In genomic region chr3:153061938-153062528, GRCh38 we compare ENCODE assay signal across 35 cellular contexts.
"Had no signal": no experiment of that assay in that cellular context is flagged by ENCODE, and none has a peak within 500 bp of the region (broad histone marks: within the 10 kb centered on the region; RNA-seq: fewer than 3 reads in every experiment).

No MANE protein-coding gene starts in this region.

- ATAC-seq: activated CD4-positive, alpha-beta T cell treated with anti-CD3 and anti-CD28 coated beads for 36 hours; activated CD4-positive, CD25-positive, alpha-beta regulatory T cell treated with anti-CD3 and anti-CD28 coated beads, Interleukin-2, amount 50 U/mL, for 24 hours; activated CD8-positive, alpha-beta memory T cell treated with anti-CD3 and anti-CD28 coated beads, Interleukin-2, amount 10 ng/mL, durations not matched to agents 7 days and 5 days; activated CD8-positive, alpha-beta T cell treated with anti-CD3 and anti-CD28 coated beads, Interleukin-2, amount 10 ng/mL, durations not matched to agents 7 days and 5 days; activated naive CD4-positive, alpha-beta T cell treated with anti-CD3 and anti-CD28 coated beads, Interleukin-2, amount 50 U/mL, for 72 hours; body of pancreas; T-cell; WTC11 had no signal

- H3K36me3 Mint-ChIP-seq: activated CD8-positive, alpha-beta memory T cell treated with anti-CD3 and anti-CD28 coated beads, Interleukin-2, amount 10 ng/mL, durations not matched to agents 7 days and 5 days; activated naive CD4-positive, alpha-beta T cell treated with anti-CD3 and anti-CD28 coated beads, Interleukin-2, amount 50 U/mL, for 72 hours; activated naive CD8-positive, alpha-beta T cell treated with anti-CD3 and anti-CD28 coated beads for 36 hours; T-cell; WTC11 had no signal

- H3K27me3 ChIP-seq: adrenal gland, body of pancreas, brain microvascular endothelial cell, breast epithelium had no signal

- H3K9me3 Mint-ChIP-seq: activated CD4-positive, alpha-beta memory T cell treated with anti-CD3 and anti-CD28 coated beads, Interleukin-2, amount 10 ng/mL, durations not matched to agents 7 days and 5 days; activated CD4-positive, alpha-beta T cell treated with anti-CD3 and anti-CD28 coated beads, Interleukin-2, amount 10 ng/mL, durations not matched to agents 7 days and 5 days; activated naive CD4-positive, alpha-beta T cell treated with anti-CD3 and anti-CD28 coated beads, Interleukin-2, amount 50 U/mL, for 72 hours; activated naive CD8-positive, alpha-beta T cell treated with anti-CD3 and anti-CD28 coated beads for 36 hours; activated T-cell treated with anti-CD3 and anti-CD28 coated beads, Interleukin-2, amount 50 U/mL, for 24 hours; activated T-helper 2 cell treated with anti-CD3 and anti-CD28 coated beads, Interferon-gamma antibody, Interleukin-2, Interleukin-4, amounts not matched to agents 10 μg/mL and 5 μg/mL and 100 μg/mL, durations not matched to agents 14 hours and 24 hours and 36 hours; T-cell; T-helper 1 cell treated with Interleukin-12 subunit alpha and Interleukin-12 subunit beta and Interleukin-4 antibody, amounts not matched to agents 30 μg/mL and 1 μg/mL, for 36 hours; T-helper 2 cell treated with Interferon-gamma antibody and Interleukin-4, amounts not matched to agents 5 μg/mL and 100 μg/mL, for 36 hours; WTC11 had no signal

- DNase-seq: activated CD4-positive, alpha-beta memory T cell treated with anti-CD3 and anti-CD28 coated beads, Interleukin-2, amount 10 ng/mL, durations not matched to agents 7 days and 5 days; activated CD4-positive, alpha-beta T cell treated with anti-CD3 and anti-CD28 coated beads for 1 hour; activated CD4-positive, alpha-beta T cell treated with anti-CD3 and anti-CD28 coated beads for 36 hours; activated CD4-positive, alpha-beta T cell treated with anti-CD3 and anti-CD28 coated beads for 48 hours; activated CD4-positive, alpha-beta T cell treated with anti-CD3 and anti-CD28 coated beads, Interleukin-2, amount 10 ng/mL, durations not matched to agents 7 days and 5 days; activated CD4-positive, alpha-beta T cell treated with anti-CD3 and anti-CD28 coated beads, Interleukin-2, amount 50 U/mL, for 48 hours; activated CD4-positive, CD25-positive, alpha-beta regulatory T cell; activated CD8-positive, alpha-beta memory T cell treated with anti-CD3 and anti-CD28 coated beads for 24 hours; activated CD8-positive, alpha-beta memory T cell treated with anti-CD3 and anti-CD28 coated beads, Interleukin-2, amount 10 ng/mL, durations not matched to agents 7 days and 5 days; activated CD8-positive, alpha-beta memory T cell treated with anti-CD3 and anti-CD28 coated beads, Interleukin-2, amount 50 U/mL, for 48 hours; activated CD8-positive, alpha-beta T cell treated with anti-CD3 and anti-CD28 coated beads, Interleukin-2, amount 10 ng/mL, durations not matched to agents 7 days and 5 days; activated effector memory CD4-positive, alpha-beta T cell treated with Interleukin-2 at 50 U/mL for 16 hours; activated gamma-delta T cell; activated naive CD4-positive, alpha-beta T cell treated with anti-CD3 and anti-CD28 coated beads, Interleukin-2, amount 50 U/mL, for 16 hours; activated naive CD4-positive, alpha-beta T cell treated with Interleukin-2 at 50 U/mL for 16 hours; activated naive CD8-positive, alpha-beta T cell treated with anti-CD3 and anti-CD28 coated beads for 36 hours; activated T-cell treated with anti-CD3 and anti-CD28 coated beads, Interleukin-2, amount 50 U/mL, for 24 hours; activated T-cell treated with anti-CD3 and anti-CD28 coated beads, Interleukin-2, amount 50 U/mL, for 48 hours; adrenal gland; amniotic stem cell; aorta; body of pancreas; brain microvascular endothelial cell; central memory CD4-positive, alpha-beta T cell; T-cell; T-helper 2 cell; T-helper 9 cell; WERI-Rb-1 had no signal

- H3K4me3 Mint-ChIP-seq: activated CD4-positive, alpha-beta memory T cell treated with anti-CD3 and anti-CD28 coated beads, Interleukin-2, amount 10 ng/mL, durations not matched to agents 7 days and 5 days; activated CD4-positive, alpha-beta T cell treated with anti-CD3 and anti-CD28 coated beads for 36 hours; activated CD4-positive, alpha-beta T cell treated with anti-CD3 and anti-CD28 coated beads, Interleukin-2, amount 10 ng/mL, durations not matched to agents 7 days and 5 days; activated CD8-positive, alpha-beta memory T cell treated with anti-CD3 and anti-CD28 coated beads, Interleukin-2, amount 10 ng/mL, durations not matched to agents 7 days and 5 days; activated CD8-positive, alpha-beta T cell treated with anti-CD3 and anti-CD28 coated beads, Interleukin-2, amount 10 ng/mL, durations not matched to agents 7 days and 5 days; activated naive CD8-positive, alpha-beta T cell treated with anti-CD3 and anti-CD28 coated beads for 36 hours; activated T-cell treated with anti-CD3 and anti-CD28 coated beads, Interleukin-2, amount 50 U/mL, for 24 hours; T-cell; T-helper 1 cell treated with Interleukin-12 subunit alpha and Interleukin-12 subunit beta and Interleukin-4 antibody, amounts not matched to agents 30 μg/mL and 1 μg/mL, for 36 hours; T-helper 2 cell treated with Interferon-gamma antibody and Interleukin-4, amounts not matched to agents 5 μg/mL and 100 μg/mL, for 36 hours; WTC11 had no signal

- H3K27ac Mint-ChIP-seq: activated CD4-positive, alpha-beta memory T cell treated with anti-CD3 and anti-CD28 coated beads, Interleukin-2, amount 10 ng/mL, durations not matched to agents 7 days and 5 days; activated CD4-positive, alpha-beta T cell treated with anti-CD3 and anti-CD28 coated beads for 36 hours; activated CD4-positive, alpha-beta T cell treated with anti-CD3 and anti-CD28 coated beads, Interleukin-2, amount 10 ng/mL, durations not matched to agents 7 days and 5 days; activated CD8-positive, alpha-beta memory T cell treated with anti-CD3 and anti-CD28 coated beads, Interleukin-2, amount 10 ng/mL, durations not matched to agents 7 days and 5 days; activated CD8-positive, alpha-beta T cell treated with anti-CD3 and anti-CD28 coated beads, Interleukin-2, amount 10 ng/mL, durations not matched to agents 7 days and 5 days; activated naive CD4-positive, alpha-beta T cell treated with anti-CD3 and anti-CD28 coated beads, Interleukin-2, amount 50 U/mL, for 72 hours; activated naive CD8-positive, alpha-beta T cell treated with anti-CD3 and anti-CD28 coated beads for 36 hours; activated T-cell treated with anti-CD3 and anti-CD28 coated beads, Interleukin-2, amount 50 U/mL, for 24 hours; activated T-helper 2 cell treated with anti-CD3 and anti-CD28 coated beads, Interferon-gamma antibody, Interleukin-2, Interleukin-4, amounts not matched to agents 10 μg/mL and 5 μg/mL and 100 μg/mL, durations not matched to agents 14 hours and 24 hours and 36 hours; T-cell; T-helper 1 cell treated with Interleukin-12 subunit alpha and Interleukin-12 subunit beta and Interleukin-4 antibody, amounts not matched to agents 30 μg/mL and 1 μg/mL, for 36 hours; T-helper 2 cell treated with Interferon-gamma antibody and Interleukin-4, amounts not matched to agents 5 μg/mL and 100 μg/mL, for 36 hours; WTC11 had no signal

- H3K4me3 ChIP-seq: adrenal gland, body of pancreas, breast epithelium had no signal

- H3K27me3 Mint-ChIP-seq: activated CD4-positive, alpha-beta memory T cell treated with anti-CD3 and anti-CD28 coated beads, Interleukin-2, amount 10 ng/mL, durations not matched to agents 7 days and 5 days; activated CD4-positive, alpha-beta T cell treated with anti-CD3 and anti-CD28 coated beads for 36 hours; activated CD4-positive, alpha-beta T cell treated with anti-CD3 and anti-CD28 coated beads, Interleukin-2, amount 10 ng/mL, durations not matched to agents 7 days and 5 days; activated CD8-positive, alpha-beta memory T cell treated with anti-CD3 and anti-CD28 coated beads, Interleukin-2, amount 10 ng/mL, durations not matched to agents 7 days and 5 days; activated naive CD8-positive, alpha-beta T cell treated with anti-CD3 and anti-CD28 coated beads for 36 hours; activated T-cell treated with anti-CD3 and anti-CD28 coated beads, Interleukin-2, amount 50 U/mL, for 24 hours; T-cell had no signal

- H3K9me3 ChIP-seq: adrenal gland, body of pancreas, breast epithelium had no signal

- H3K4me1 Mint-ChIP-seq: activated CD4-positive, alpha-beta memory T cell treated with anti-CD3 and anti-CD28 coated beads, Interleukin-2, amount 10 ng/mL, durations not matched to agents 7 days and 5 days; activated CD4-positive, alpha-beta T cell treated with anti-CD3 and anti-CD28 coated beads for 36 hours; activated CD4-positive, alpha-beta T cell treated with anti-CD3 and anti-CD28 coated beads, Interleukin-2, amount 10 ng/mL, durations not matched to agents 7 days and 5 days; activated CD8-positive, alpha-beta memory T cell treated with anti-CD3 and anti-CD28 coated beads, Interleukin-2, amount 10 ng/mL, durations not matched to agents 7 days and 5 days; activated naive CD8-positive, alpha-beta T cell treated with anti-CD3 and anti-CD28 coated beads for 36 hours; T-cell had no signal

- H3K4me1 ChIP-seq: adrenal gland, body of pancreas, breast epithelium had no signal

- H3K36me3 ChIP-seq: adrenal gland, brain microvascular endothelial cell, breast epithelium, WERI-Rb-1 had no signal

- H3K27ac ChIP-seq: adrenal gland, body of pancreas, brain microvascular endothelial cell, breast epithelium, WERI-Rb-1 had no signal
